8 cellular contexts compared by ENCODE assay signal in genomic region chr7:128404826-128405344, GRCh38. TPM values are rescaled to one million over a fixed set of nuclear protein-coding genes. Genes with fewer than 3 reads are reported as not detected.
A peak's percentile ranks its signal among the peaks of the same experiment; 100 is the strongest.
DNase-seq lines count a peak whose midpoint lies in the region; ATAC-seq, FAIRE-seq and TF ChIP-seq lines count a peak whose summit lies in the region.

No MANE protein-coding gene starts in this region.

- H3K4me3 ChIP-seq in ACC112 (ENCODE audit: low read depth, low read length) = peak overlapping the region; percentile 93
- peak overlapping the region; percentile 72 for H3K4me3 ChIP-seq in iPS-20b (ENCODE audit: low read length)

- peaks cover 4% of the 10 kb centered on the region; the same call in 1 of the 2 replicates for H3K36me3 ChIP-seq in ACC112 (ENCODE audit: insufficient read depth, low read length)
- H3K36me3 ChIP-seq in iPS-20b (ENCODE audit: insufficient read depth, low read depth, low read length) = peaks cover 11% of the 10 kb centered on the region; the same call in 1 of the 2 replicates

- no peak for ATAC-seq in activated T-cell treated with anti-CD3 and anti-CD28 coated beads, Interleukin-2, amount 50 U/mL, for 72 hours (replicated peaks in 1 of 2)

- TF ChIP-seq POLR2A in H54 (IDR thresholded peaks at IDR 0.05; ENCODE audit: low read depth, low read length) = no peak

- peaks cover 5% of the 10 kb centered on the region for H3K27me3 Mint-ChIP-seq in activated T-cell treated with anti-CD3 and anti-CD28 coated beads, Interleukin-2, amount 50 U/mL, for 72 hours (ENCODE audit: low read depth)

- H3K27ac ChIP-seq in ACC112 (ENCODE audit: low read depth, low read length) = no peak overlapping the region
- no peak overlapping the region for H3K27ac ChIP-seq in iPS-20b (ENCODE audit: low read length)
- H3K27ac ChIP-seq in substantia nigra (ENCODE audit: low read depth, low read length, poor library complexity, severe bottlenecking) = peak overlapping the region; percentile 3

- peak; percentile 57 for DNase-seq in H54 (ENCODE audit: insufficient read length, low spot score)
- DNase-seq in activated T-cell treated with anti-CD3 and anti-CD28 coated beads, Interleukin-2, amount 50 U/mL, for 72 hours = no peak
- DNase-seq in substantia nigra (lab: John Stamatoyannopoulos, UW) = peak in 3 of 49 donors; percentile 24 to 33 (median 31)
- DNase-seq in GM20000 (ENCODE audit: low spot score) = no peak
- no peak for DNase-seq in NCI-H2107 treated with DMSO at 0.1 percent for 48 hours (lab: John Stamatoyannopoulos, UW; ENCODE audit: unreplicated experiment)
- no peak for DNase-seq in amygdala (lab: John Stamatoyannopoulos, UW)

- H2AFZ ChIP-seq in ACC112 (ENCODE audit: low read length, unreplicated experiment) = no peak overlapping the region

- H3K9me3 Mint-ChIP-seq in activated T-cell treated with anti-CD3 and anti-CD28 coated beads, Interleukin-2, amount 50 U/mL, for 72 hours = no peaks in the 10 kb centered on the region

- H3K36me3 Mint-ChIP-seq in activated T-cell treated with anti-CD3 and anti-CD28 coated beads, Interleukin-2, amount 50 U/mL, for 72 hours (ENCODE audit: insufficient read depth in 2 of 2) = no peaks in the 10 kb centered on the region

- H3K4me1 ChIP-seq in ACC112 (ENCODE audit: control insufficient read depth, insufficient read depth, low read length, unreplicated experiment) (peaks cover 18% of the 10 kb centered on the region), iPS-20b (ENCODE audit: insufficient read depth, low read length) (peaks cover 21% of the 10 kb centered on the region)

- H3K9me3 ChIP-seq in iPS-20b (ENCODE audit: insufficient read depth, low read depth, low read length) = no peaks in the 10 kb centered on the region

- TF ChIP-seq CTCF in GM20000 (IDR thresholded peaks at IDR 0.05; ENCODE audit: extremely low read depth, missing control alignments) = no peak

- FAIRE-seq in H54 (lab: Jason Lieb, UNC) = no peak

- H3K27me3 ChIP-seq in ACC112 (ENCODE audit: insufficient read depth, low read length) (no peaks in the 10 kb centered on the region), iPS-20b (ENCODE audit: insufficient read depth, low read length) (peaks cover 60% of the 10 kb centered on the region)

- peak overlapping the region; percentile 85 to 90 for H3K4me3 Mint-ChIP-seq in activated T-cell treated with anti-CD3 and anti-CD28 coated beads, Interleukin-2, amount 50 U/mL, for 72 hours

- H3K27ac Mint-ChIP-seq in activated T-cell treated with anti-CD3 and anti-CD28 coated beads, Interleukin-2, amount 50 U/mL, for 72 hours = no peak overlapping the region

- H3K79me2 ChIP-seq in ACC112 (ENCODE audit: control insufficient read depth, insufficient read depth, low read length, unreplicated experiment) = peaks cover 25% of the 10 kb centered on the region

- H3K4me1 Mint-ChIP-seq in activated T-cell treated with anti-CD3 and anti-CD28 coated beads, Interleukin-2, amount 50 U/mL, for 72 hours (ENCODE audit: low read depth) = peaks cover 51% of the 10 kb centered on the region

- H3K9ac ChIP-seq in iPS-20b (ENCODE audit: low read depth, low read length) = peak overlapping the region; percentile 45

RNA-seq across cellular contexts. Expression of gene IMPDH1, which starts 4.9 kb away (rescaled TPM):
- 10 to 100 TPM; 39.5 to 41.3 TPM for total RNA-seq in activated T-cell treated with anti-CD3 and anti-CD28 coated beads, Interleukin-2, amount 50 U/mL, for 72 hours

RNA-seq across cellular contexts. Expression of gene PRRT4, which starts 43.4 kb away (rescaled TPM):
- under 1 TPM; 0.14 to 0.70 TPM for total RNA-seq in activated T-cell treated with anti-CD3 and anti-CD28 coated beads, Interleukin-2, amount 50 U/mL, for 72 hours

RNA-seq across cellular contexts. Expression of gene HILPDA, which starts 50.8 kb away (rescaled TPM):
- total RNA-seq in activated T-cell treated with anti-CD3 and anti-CD28 coated beads, Interleukin-2, amount 50 U/mL, for 72 hours = 10 to 100 TPM; 42.7 to 59.9 TPM
